Comparison of ENCODE assay signal across 23 cellular contexts in the genomic region with DNA sequence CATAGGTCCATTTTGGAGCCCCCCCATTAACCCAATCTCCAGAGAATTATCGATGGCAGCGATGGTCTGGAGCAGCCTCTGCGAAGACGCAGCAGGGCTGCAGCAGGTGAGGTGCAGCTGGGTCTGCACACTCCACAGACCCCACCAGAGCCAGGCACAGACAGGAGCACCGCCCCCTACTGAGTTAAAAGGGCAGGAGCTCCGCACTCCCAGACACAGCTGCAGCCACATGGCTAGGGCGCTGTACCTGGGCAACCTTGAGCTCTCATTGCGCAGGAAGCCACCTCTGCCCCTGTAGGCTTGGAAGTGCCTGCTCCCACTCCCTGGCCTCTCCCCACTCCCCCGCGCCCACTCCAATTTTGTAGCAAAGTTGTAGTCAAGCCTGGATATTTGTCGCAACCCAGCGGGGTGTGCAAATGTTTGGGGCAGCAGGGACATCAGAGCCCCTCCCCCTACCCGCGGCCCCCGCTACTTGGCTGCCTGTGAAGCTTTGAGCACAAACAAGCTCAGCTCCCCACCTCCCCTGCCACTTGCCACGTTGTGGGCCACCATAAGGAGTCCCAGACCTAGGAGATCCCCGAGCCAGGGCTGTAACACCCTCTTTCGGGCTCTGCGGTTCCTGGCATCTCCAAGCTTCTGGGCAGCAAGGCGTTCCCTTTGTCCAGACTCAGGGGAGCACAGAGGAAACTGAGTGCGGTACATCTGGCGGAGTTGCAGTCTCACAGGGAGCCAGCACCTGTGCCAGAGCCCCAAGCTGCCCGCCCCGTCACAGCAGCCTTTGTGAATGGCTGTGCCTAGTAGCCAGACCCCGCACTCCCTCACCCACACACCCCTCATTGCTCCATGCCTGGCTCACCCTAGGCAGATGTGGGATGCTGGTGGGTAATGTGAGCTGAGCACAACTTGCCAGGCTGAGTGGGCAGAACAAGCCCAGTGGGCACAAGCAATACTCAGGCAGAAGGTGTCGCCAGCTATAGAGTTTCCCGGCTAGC.
DNase-seq lines count a peak whose midpoint lies in the region; ATAC-seq and TF ChIP-seq lines count a peak whose summit lies in the region.
"Had no signal": no experiment of that assay in that cellular context is flagged by ENCODE, and none has a peak within 500 bp of the region (broad histone marks: within the 10 kb centered on the region; RNA-seq: fewer than 3 reads in every experiment).

No MANE protein-coding gene starts in this region.

- no peak overlapping the region for H4K91ac ChIP-seq in trophoblast cell (ENCODE audit: low read depth, low read length)

- H4K8ac ChIP-seq in trophoblast cell (ENCODE audit: low read depth, low read length): no peak overlapping the region

- no peak overlapping the region for H3K14ac ChIP-seq in trophoblast cell (ENCODE audit: low read length)

- DNase-seq in right cardiac atrium: peak in 2 of 3 donors; percentile 28 to 36
- DNase-seq in heart right ventricle: no peak
- DNase-seq in endodermal cell: peak; percentile 58
- DNase-seq in trophoblast cell: no peak
- no peak for DNase-seq in inferior parietal cortex (ENCODE audit: extremely low spot score)
- no peak for DNase-seq in NCI-H1105 (lab: John Stamatoyannopoulos, UW)
- no peak for DNase-seq in LoVo (ENCODE audit: low spot score)
- DNase-seq: AML-193; C1 segment of cervical spinal cord; CD8-positive, alpha-beta T cell; DND-41; HFFc6; MM.1S; NCI-H1048; NCI-H1436; NCI-H1930; NCI-H226; NCI-H510A treated with DMSO at 0.1 percent for 48 hours; NCI-H748 treated with DMSO at 0.1 percent for 48 hours; SIG-M5; SK-N-SH had no signal

- H3K36me3 Mint-ChIP-seq in endodermal cell (ENCODE audit: low read depth): no peaks in the 10 kb centered on the region
- H3K36me3 Mint-ChIP-seq: CD8-positive, alpha-beta T cell had no signal

- H2BK5ac ChIP-seq in trophoblast cell (ENCODE audit: low read depth, low read length, poor library complexity): no peak overlapping the region

- no peak overlapping the region for H2BK12ac ChIP-seq in trophoblast cell (ENCODE audit: low read length)

- no peak overlapping the region for H2BK120ac ChIP-seq in trophoblast cell (ENCODE audit: insufficient read depth, low read length, poor library complexity)

- no peaks in the 10 kb centered on the region for H3K9me3 Mint-ChIP-seq in endodermal cell

- no peaks in the 10 kb centered on the region for H3K27me3 Mint-ChIP-seq in endodermal cell (ENCODE audit: insufficient read depth)

- no peak overlapping the region for H3K4me2 ChIP-seq in trophoblast cell (ENCODE audit: low read length)
- H3K4me2 ChIP-seq: SK-N-SH had no signal

- no peak overlapping the region for H2AFZ ChIP-seq in trophoblast cell (ENCODE audit: insufficient read depth, low read length, poor library complexity)

- H3K23ac ChIP-seq in trophoblast cell (ENCODE audit: low read length): no peak overlapping the region

- intact Hi-C loops in right cardiac atrium (cut with DNase I) (no loop called here), heart right ventricle (cut with DNase I) (no loop called here)

- no peaks in the 10 kb centered on the region for H3K9me3 ChIP-seq in right cardiac atrium (ENCODE audit: control insufficient read depth, low read length)
- H3K9me3 ChIP-seq in heart right ventricle: peaks cover 0 to 13% (median 0%) of the 10 kb centered on the region in 11 donors
- no peaks in the 10 kb centered on the region for H3K9me3 ChIP-seq in endodermal cell (ENCODE audit: control insufficient read depth, low read length)
- peaks cover 2% of the 10 kb centered on the region for H3K9me3 ChIP-seq in trophoblast cell (ENCODE audit: insufficient read depth, low read depth, low read length)
- H3K9me3 ChIP-seq: SK-N-SH had no signal

- no peak overlapping the region for H4K12ac ChIP-seq in trophoblast cell (ENCODE audit: low read depth, low read length)

- H3K4me1 ChIP-seq in right cardiac atrium (ENCODE audit: control insufficient read depth, insufficient read depth, low read length): no peaks in the 10 kb centered on the region
- H3K4me1 ChIP-seq in heart right ventricle: no peaks in the 10 kb centered on the region
- no peaks in the 10 kb centered on the region for H3K4me1 ChIP-seq in endodermal cell (ENCODE audit: control insufficient read depth, insufficient read depth, low read length)
- no peaks in the 10 kb centered on the region for H3K4me1 ChIP-seq in trophoblast cell (ENCODE audit: control insufficient read depth in 1 of 2, insufficient read depth in 2 of 2, low read length in 2 of 2)

- no peak overlapping the region for H3K27ac Mint-ChIP-seq in endodermal cell
- H3K27ac Mint-ChIP-seq: CD8-positive, alpha-beta T cell; HFFc6 had no signal

- no peaks in the 10 kb centered on the region for H3K27me3 ChIP-seq in right cardiac atrium (ENCODE audit: control insufficient read depth, insufficient read depth)
- H3K27me3 ChIP-seq in heart right ventricle: no peaks in the 10 kb centered on the region
- no peaks in the 10 kb centered on the region for H3K27me3 ChIP-seq in endodermal cell (ENCODE audit: control insufficient read depth, insufficient read depth, low read length, poor library complexity, severe bottlenecking)
- H3K27me3 ChIP-seq in trophoblast cell (ENCODE audit: insufficient read depth, low read length): no peaks in the 10 kb centered on the region

- ATAC-seq in right cardiac atrium (no peak), heart right ventricle (no peak)
- ATAC-seq: CD8-positive, alpha-beta T cell; K562; Panc1 had no signal

- H3K4me1 Mint-ChIP-seq in endodermal cell: no peaks in the 10 kb centered on the region

- H3K27ac ChIP-seq in right cardiac atrium (ENCODE audit: low read length): no peak overlapping the region
- H3K27ac ChIP-seq in heart right ventricle: no peak overlapping the region
- no peak overlapping the region for H3K27ac ChIP-seq in endodermal cell (ENCODE audit: low read depth, low read length)
- H3K27ac ChIP-seq in trophoblast cell (ENCODE audit: low read depth, low read length): no peak overlapping the region

- TF ChIP-seq CTCF in heart right ventricle (IDR thresholded peaks at IDR 0.05) (no peak), endodermal cell (conservative IDR thresholded peaks at IDR 0.05) (peak; percentile 36)

- no peak overlapping the region for H3K4me3 ChIP-seq in right cardiac atrium (ENCODE audit: low read length)
- H3K4me3 ChIP-seq in heart right ventricle: no peak overlapping the region
- H3K4me3 ChIP-seq in endodermal cell (ENCODE audit: low read length): no peak overlapping the region
- peak overlapping the region; percentile 23 for H3K4me3 ChIP-seq in trophoblast cell (ENCODE audit: low read depth, low read length)
- H3K4me3 ChIP-seq: K562 had no signal

- 89% methylated on average over 27 of the region's 27 CpGs for WGBS in right cardiac atrium
- 90 to 91% methylated on average over 27 of the region's 27 CpGs for WGBS in heart right ventricle, 2 donors
- 91 to 100% methylated on average over 10 to 25 of the region's 27 CpGs for WGBS in endodermal cell (ENCODE audit: insufficient coverage in 1 of 2, insufficient read length in 1 of 2), 2 experiments
- WGBS in trophoblast cell (ENCODE audit: extremely low coverage, insufficient coverage, insufficient read length): no CpG with 5 or more reads among the region's 27 CpGs

- H3K18ac ChIP-seq in trophoblast cell (ENCODE audit: low read length): no peak overlapping the region

- no peak overlapping the region for H3K4ac ChIP-seq in trophoblast cell (ENCODE audit: low read depth, low read length)

- H3K79me2 ChIP-seq in trophoblast cell (ENCODE audit: control insufficient read depth, insufficient read depth, low read length, poor library complexity): no peaks in the 10 kb centered on the region

- H3K36me3 ChIP-seq in heart right ventricle (no peaks in the 10 kb centered on the region), endodermal cell (ENCODE audit: control insufficient read depth, insufficient read depth, low read length) (no peaks in the 10 kb centered on the region), trophoblast cell (ENCODE audit: control insufficient read depth in 1 of 2, insufficient read depth in 2 of 2, low read length in 2 of 2) (no peaks in the 10 kb centered on the region)

- no peak overlapping the region for H3K4me3 Mint-ChIP-seq in endodermal cell
- H3K4me3 Mint-ChIP-seq: CD8-positive, alpha-beta T cell; HFFc6 had no signal

- no peaks in the 10 kb centered on the region for H3K79me1 ChIP-seq in trophoblast cell (ENCODE audit: low read length)

- no peak overlapping the region for H2AK5ac ChIP-seq in trophoblast cell (ENCODE audit: low read length)

- H3K9ac ChIP-seq in endodermal cell (ENCODE audit: extremely low read depth, low read length, poor library complexity, severe bottlenecking) (no peak overlapping the region), trophoblast cell (ENCODE audit: low read length) (no peak overlapping the region)
- H3K9ac ChIP-seq: SK-N-SH had no signal

Comparison
In these comparisons a context has a peak if more than half of its experiments do, and no peak if none do; other contexts are left out.
1. DNase-seq: peak in right cardiac atrium (2 of 3) and endodermal cell (single experiment); none in heart right ventricle (0 of 2), trophoblast cell (0 of 2), inferior parietal cortex (single experiment), NCI-H1105 (single experiment) and LoVo (single experiment).